Comparison of ENCODE assay signal across 18 cellular contexts in genomic region chr3:168003911-168004310, GRCh38.
"Had no signal": no experiment of that assay in that cellular context is flagged by ENCODE, and none has a peak within 500 bp of the region (broad histone marks: within the 10 kb centered on the region; RNA-seq: fewer than 3 reads in every experiment).

No MANE protein-coding gene starts in this region.

- H3K4me1 ChIP-seq: lower lobe of right lung, prostate gland, spleen, testis, tibial artery, upper lobe of left lung had no signal

- H3K9me3 ChIP-seq: lower lobe of right lung, prostate gland, spleen, testis, tibial artery, upper lobe of left lung had no signal

- H3K4me3 ChIP-seq: dorsolateral prefrontal cortex, lower lobe of right lung, prostate gland, skin epidermis, spleen, testis, tibial artery, upper lobe of left lung had no signal

- H3K36me3 ChIP-seq: prostate gland, spleen, upper lobe of left lung had no signal

- DNase-seq: dorsolateral prefrontal cortex; effector CD4-positive, alpha-beta T cell; head of caudate nucleus; left ventricle myocardium superior; lower lobe of right lung; naive thymus-derived CD8-positive, alpha-beta T cell; nephron progenitor cell; nucleus accumbens; right cardiac atrium; spleen; stimulated activated CD4-positive, alpha-beta T cell treated with anti-CD3 and anti-CD28 coated beads, Interleukin-4, amount 100 ng/mL, for 4 hours; stimulated activated naive CD8-positive, alpha-beta T cell treated with anti-CD3 and anti-CD28 coated beads, Interleukin-15, Interleukin-2, amounts not matched to agents 100 U/mL and 50 U/mL, for 24 hours; substantia nigra; testis; tibial artery; upper lobe of left lung had no signal

- H3K27me3 ChIP-seq: dorsolateral prefrontal cortex, spleen, testis, tibial artery, upper lobe of left lung had no signal

- H3K27ac ChIP-seq: dorsolateral prefrontal cortex, lower lobe of right lung, prostate gland, skin epidermis, spleen, testis, tibial artery, upper lobe of left lung had no signal
